In the genomic region with DNA sequence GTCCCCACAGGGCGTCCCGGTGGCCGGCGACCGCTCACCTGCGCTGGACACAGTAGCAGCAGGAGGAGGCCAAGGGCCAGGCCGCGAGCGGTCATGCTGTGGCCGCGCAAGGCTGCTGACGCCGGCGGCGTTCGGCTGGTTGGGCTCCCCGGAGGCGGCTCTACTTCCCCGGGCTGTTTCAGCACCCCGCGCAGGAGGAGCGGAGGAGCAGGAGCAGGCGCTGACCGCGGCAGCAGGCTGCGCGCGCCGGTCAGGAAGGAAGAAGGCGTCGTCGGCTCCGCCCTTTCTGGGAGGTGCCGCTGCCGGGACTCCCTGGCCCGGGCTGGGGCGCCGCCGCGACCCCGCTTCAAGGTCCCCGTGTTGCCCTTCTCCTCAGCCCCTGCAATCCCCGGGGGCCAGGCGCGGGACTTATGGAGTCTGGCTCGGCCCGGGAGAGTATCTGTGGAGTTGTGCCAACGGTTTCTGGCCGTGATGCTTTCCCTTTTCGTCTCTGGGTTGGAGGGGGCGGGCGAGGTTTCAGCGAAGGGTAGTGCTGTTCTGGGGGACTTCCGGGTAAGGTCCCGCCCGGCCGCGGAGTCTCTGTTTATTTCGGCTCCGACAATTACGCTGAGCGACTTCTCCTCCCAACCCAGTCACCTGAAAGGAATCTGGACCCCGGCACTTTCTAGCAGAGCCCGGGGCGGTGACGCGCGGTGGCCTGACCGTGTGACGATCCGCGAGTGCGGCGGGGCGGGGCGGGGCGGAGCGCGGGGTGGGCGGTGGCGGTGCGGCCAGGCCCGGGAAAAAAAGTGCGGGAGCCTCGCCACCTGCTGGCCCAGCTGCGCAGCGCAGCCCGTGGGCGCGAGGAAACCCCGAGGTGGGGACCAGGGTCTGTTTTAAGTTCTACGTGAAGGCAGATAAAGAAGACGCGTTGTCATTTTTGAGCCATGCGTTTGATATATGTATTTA, we compare ENCODE assay signal across 8 cellular contexts. TPM values are rescaled to one million over a fixed set of nuclear protein-coding genes. Genes with fewer than 3 reads are reported as not detected.
DNase-seq lines count a peak whose midpoint lies in the region; ATAC-seq and TF ChIP-seq lines count a peak whose summit lies in the region.

TSS of gene NPC1 (minus strand) at position 258 of the 948 bp plus-strand sequence. CDS start at position 95, 163 bp downstream.

- no peaks in the 10 kb centered on the region for H3K36me3 ChIP-seq in heart left ventricle
- no peaks in the 10 kb centered on the region for H3K36me3 ChIP-seq in upper lobe of right lung

- DNase-seq in NCI-H1417 (lab: John Stamatoyannopoulos, UW): peak; percentile 85 to 97 (median 96)
- peak; percentile 89 for DNase-seq in T follicular helper cell (ENCODE audit: low read depth)
- peak; percentile 94 to 98 (median 96) for DNase-seq in heart left ventricle
- peak; percentile 98 for DNase-seq in posterior vena cava (ENCODE audit: low spot score)
- DNase-seq in upper lobe of right lung: peak; percentile 97

- H3K4me3 ChIP-seq in GM12875 (ENCODE audit: low read depth, low read length): peak within 1 kb of the TSS; percentile 98
- peak within 1 kb of the TSS; percentile 63 to 99 (median 84) for H3K4me3 ChIP-seq in heart left ventricle
- H3K4me3 ChIP-seq in upper lobe of right lung: peak within 1 kb of the TSS; percentile 95

- H3K9me3 ChIP-seq in heart left ventricle: no peaks in the 10 kb centered on the region
- no peaks in the 10 kb centered on the region for H3K9me3 ChIP-seq in upper lobe of right lung

- H3K27ac ChIP-seq in adipose tissue (ENCODE audit: low read depth, low read length) (peak within 1 kb of the TSS; percentile 93), heart left ventricle (peak within 1 kb of the TSS; percentile 94 to 100 (median 98)), upper lobe of right lung (peak within 1 kb of the TSS; percentile 100)

- TF ChIP-seq CTCF in GM12875 (IDR thresholded peaks at IDR 0.05; ENCODE audit: borderline replicate concordance, insufficient read depth, low read depth, low read length) (peak; percentile 90), heart left ventricle (IDR thresholded peaks at IDR 0.05) (peak; percentile 88 to 99 (median 98)), upper lobe of right lung (IDR thresholded peaks at IDR 0.05) (peak; percentile 95)

- H3K27me3 ChIP-seq in heart left ventricle (peaks cover 0 to 2% (median 0%) of the 10 kb centered on the region in 9 donors), upper lobe of right lung (no peaks in the 10 kb centered on the region)

- 0 to 1% (median 0%) methylated on average over 83 to 95 of the region's 95 CpGs for WGBS in adipose tissue, 3 donors
- 0 to 1% (median 0%) methylated on average over 33 to 95 of the region's 95 CpGs for WGBS in heart left ventricle, 4 donors

- peaks cover 0 to 38% (median 25%) of the 10 kb centered on the region in 12 donors for H3K4me1 ChIP-seq in heart left ventricle
- peaks cover 29% of the 10 kb centered on the region for H3K4me1 ChIP-seq in upper lobe of right lung

- peak; percentile 89 for ATAC-seq in HG02763 (IDR thresholded peaks at IDR 0.05; ENCODE audit: unreplicated experiment)
- ATAC-seq in heart left ventricle: peak; percentile 98 to 99 (median 98)
- peak; percentile 95 for ATAC-seq in upper lobe of right lung

- peak; percentile 4 to 92 for TF ChIP-seq POLR2A in heart left ventricle (IDR thresholded peaks at IDR 0.05)

- intact Hi-C loops in heart left ventricle (cut with DNase I) (loop anchor here (1.0 to 5.0 kb wide), 7 partner anchors 69 to 84 kb away; partner anchors contain the start of gene RMC1 (in 5 of the 10)), posterior vena cava (cut with DNase I) (no loop called here), upper lobe of right lung (cut with DNase I) (no loop called here)

RNA-seq across cellular contexts. Expression of gene NPC1, which starts in this region (rescaled TPM):
- 10 to 100 TPM; 10.9 to 28.3 (median 12.3) TPM for polyA plus RNA-seq in adipose tissue
- 10 to 100 TPM; 10.2 to 42.7 (median 16.8) TPM for total RNA-seq in heart left ventricle
- polyA plus RNA-seq in heart left ventricle: 10 to 100 TPM in 1 of 2 donors, 1 to 10 TPM in 1; 7.8 to 38.8 TPM
- 10 to 100 TPM; 36.2 to 72.1 TPM for total RNA-seq in posterior vena cava
- 143 TPM for total RNA-seq in upper lobe of right lung

Comparison
In these comparisons a context has a peak if more than half of its experiments do, and no peak if none do; other contexts are left out.
1. Peak in every context shown above with its lines: DNase-seq, ATAC-seq, H3K4me3 ChIP-seq and H3K27ac ChIP-seq.
2. intact Hi-C loops: an anchor here in heart left ventricle (1.0 to 5.0 kb wide); none called in posterior vena cava and upper lobe of right lung.